1 cellular context compared by ENCODE assay signal in the genomic region with DNA sequence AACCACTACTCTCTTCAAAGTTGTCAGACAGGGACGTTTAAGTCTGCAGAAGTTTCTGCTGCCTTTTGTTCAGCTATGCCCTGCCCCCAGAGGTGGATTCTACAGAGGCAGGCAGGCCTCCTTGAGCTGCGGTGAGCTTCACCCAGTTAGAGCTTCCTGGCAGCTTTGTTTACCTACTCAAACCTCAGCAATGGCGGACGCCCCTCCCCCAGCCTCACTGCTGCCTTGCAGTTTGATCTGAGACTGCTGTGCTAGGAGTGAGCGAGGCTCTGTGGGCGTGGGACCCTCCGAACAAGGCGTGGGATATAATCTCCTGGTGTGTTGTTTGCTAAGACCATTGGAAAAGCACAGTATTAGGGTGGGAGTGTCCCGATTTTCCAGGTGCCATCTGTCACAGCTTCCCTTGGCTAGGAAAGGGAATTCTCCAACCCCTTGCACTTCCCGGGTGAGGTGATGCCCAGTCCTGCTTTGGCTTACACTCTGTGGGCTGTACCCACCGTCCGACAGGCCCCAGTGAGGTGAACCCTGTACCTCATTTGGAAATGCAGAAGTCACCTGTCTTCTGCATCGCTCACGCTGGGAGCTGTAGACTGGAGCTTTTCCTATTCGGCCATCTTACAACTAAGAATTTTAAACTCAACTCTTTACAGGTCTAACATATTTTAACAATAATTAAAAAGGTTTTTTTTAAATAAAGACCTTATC.
TF ChIP-seq lines count a peak whose summit lies in the region.
"Not testable (repeated sequence)": the region's sequence is repeated elsewhere in the genome, so short reads cannot be mapped to it uniquely, and the experiment has no call there.

No MANE protein-coding gene starts in this region.

TF ChIP-seq in HepG2, 621 proteins besides CTCF, POLR2A, EP300 and RAD21:
- TF ChIP-seq, protein P1, sequence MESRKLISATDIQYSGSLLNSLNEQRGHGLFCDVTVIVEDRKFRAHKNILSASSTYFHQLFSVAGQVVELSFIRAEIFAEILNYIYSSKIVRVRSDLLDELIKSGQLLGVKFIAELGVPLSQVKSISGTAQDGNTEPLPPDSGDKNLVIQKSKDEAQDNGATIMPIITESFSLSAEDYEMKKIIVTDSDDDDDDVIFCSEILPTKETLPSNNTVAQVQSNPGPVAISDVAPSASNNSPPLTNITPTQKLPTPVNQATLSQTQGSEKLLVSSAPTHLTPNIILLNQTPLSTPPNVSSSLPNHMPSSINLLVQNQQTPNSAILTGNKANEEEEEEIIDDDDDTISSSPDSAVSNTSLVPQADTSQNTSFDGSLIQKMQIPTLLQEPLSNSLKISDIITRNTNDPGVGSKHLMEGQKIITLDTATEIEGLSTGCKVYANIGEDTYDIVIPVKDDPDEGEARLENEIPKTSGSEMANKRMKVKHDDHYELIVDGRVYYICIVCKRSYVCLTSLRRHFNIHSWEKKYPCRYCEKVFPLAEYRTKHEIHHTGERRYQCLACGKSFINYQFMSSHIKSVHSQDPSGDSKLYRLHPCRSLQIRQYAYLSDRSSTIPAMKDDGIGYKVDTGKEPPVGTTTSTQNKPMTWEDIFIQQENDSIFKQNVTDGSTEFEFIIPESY (CRISPR knock-in tag; IDR thresholded peaks at IDR 0.05), result peak; percentile 58; the same call in 1 of the 2 replicates
- TF ChIP-seq, protein P2, sequence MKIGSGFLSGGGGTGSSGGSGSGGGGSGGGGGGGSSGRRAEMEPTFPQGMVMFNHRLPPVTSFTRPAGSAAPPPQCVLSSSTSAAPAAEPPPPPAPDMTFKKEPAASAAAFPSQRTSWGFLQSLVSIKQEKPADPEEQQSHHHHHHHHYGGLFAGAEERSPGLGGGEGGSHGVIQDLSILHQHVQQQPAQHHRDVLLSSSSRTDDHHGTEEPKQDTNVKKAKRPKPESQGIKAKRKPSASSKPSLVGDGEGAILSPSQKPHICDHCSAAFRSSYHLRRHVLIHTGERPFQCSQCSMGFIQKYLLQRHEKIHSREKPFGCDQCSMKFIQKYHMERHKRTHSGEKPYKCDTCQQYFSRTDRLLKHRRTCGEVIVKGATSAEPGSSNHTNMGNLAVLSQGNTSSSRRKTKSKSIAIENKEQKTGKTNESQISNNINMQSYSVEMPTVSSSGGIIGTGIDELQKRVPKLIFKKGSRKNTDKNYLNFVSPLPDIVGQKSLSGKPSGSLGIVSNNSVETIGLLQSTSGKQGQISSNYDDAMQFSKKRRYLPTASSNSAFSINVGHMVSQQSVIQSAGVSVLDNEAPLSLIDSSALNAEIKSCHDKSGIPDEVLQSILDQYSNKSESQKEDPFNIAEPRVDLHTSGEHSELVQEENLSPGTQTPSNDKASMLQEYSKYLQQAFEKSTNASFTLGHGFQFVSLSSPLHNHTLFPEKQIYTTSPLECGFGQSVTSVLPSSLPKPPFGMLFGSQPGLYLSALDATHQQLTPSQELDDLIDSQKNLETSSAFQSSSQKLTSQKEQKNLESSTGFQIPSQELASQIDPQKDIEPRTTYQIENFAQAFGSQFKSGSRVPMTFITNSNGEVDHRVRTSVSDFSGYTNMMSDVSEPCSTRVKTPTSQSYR (CRISPR knock-in tag; IDR thresholded peaks at IDR 0.05; ENCODE audit: borderline replicate concordance), result peak; percentile 84
- TF ChIP-seq YY1 (IDR thresholded peaks at IDR 0.05; ENCODE audit: insufficient read depth, insufficient replicate concordance, low read depth, low read length) (peak; percentile 16), CBX5 (CRISPR knock-in tag; IDR thresholded peaks at IDR 0.05; ENCODE audit: borderline replicate concordance) (peak; percentile 13; the same call in 1 of the 2 replicates), FOXA1 (CRISPR knock-in tag; IDR thresholded peaks at IDR 0.05) (peak; percentile 48; the same call in 1 of the 2 replicates), ZMYM4 (CRISPR knock-in tag; IDR thresholded peaks at IDR 0.05) (peak; percentile 40; the same call in 1 of the 2 replicates)
- TF ChIP-seq, protein P3, sequence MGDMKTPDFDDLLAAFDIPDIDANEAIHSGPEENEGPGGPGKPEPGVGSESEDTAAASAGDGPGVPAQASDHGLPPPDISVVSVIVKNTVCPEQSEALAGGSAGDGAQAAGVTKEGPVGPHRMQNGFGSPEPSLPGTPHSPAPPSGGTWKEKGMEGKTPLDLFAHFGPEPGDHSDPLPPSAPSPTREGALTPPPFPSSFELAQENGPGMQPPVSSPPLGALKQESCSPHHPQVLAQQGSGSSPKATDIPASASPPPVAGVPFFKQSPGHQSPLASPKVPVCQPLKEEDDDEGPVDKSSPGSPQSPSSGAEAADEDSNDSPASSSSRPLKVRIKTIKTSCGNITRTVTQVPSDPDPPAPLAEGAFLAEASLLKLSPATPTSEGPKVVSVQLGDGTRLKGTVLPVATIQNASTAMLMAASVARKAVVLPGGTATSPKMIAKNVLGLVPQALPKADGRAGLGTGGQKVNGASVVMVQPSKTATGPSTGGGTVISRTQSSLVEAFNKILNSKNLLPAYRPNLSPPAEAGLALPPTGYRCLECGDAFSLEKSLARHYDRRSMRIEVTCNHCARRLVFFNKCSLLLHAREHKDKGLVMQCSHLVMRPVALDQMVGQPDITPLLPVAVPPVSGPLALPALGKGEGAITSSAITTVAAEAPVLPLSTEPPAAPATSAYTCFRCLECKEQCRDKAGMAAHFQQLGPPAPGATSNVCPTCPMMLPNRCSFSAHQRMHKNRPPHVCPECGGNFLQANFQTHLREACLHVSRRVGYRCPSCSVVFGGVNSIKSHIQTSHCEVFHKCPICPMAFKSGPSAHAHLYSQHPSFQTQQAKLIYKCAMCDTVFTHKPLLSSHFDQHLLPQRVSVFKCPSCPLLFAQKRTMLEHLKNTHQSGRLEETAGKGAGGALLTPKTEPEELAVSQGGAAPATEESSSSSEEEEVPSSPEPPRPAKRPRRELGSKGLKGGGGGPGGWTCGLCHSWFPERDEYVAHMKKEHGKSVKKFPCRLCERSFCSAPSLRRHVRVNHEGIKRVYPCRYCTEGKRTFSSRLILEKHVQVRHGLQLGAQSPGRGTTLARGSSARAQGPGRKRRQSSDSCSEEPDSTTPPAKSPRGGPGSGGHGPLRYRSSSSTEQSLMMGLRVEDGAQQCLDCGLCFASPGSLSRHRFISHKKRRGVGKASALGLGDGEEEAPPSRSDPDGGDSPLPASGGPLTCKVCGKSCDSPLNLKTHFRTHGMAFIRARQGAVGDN (CRISPR knock-in tag; IDR thresholded peaks at IDR 0.05), result 0 out of 2 replicates have a peak, but pooled peaks have one; percentile 21
- not testable (repeated sequence) for TF ChIP-seq FOXA1 (IDR thresholded peaks at IDR 0.05)
